ENCODE assay signal across 8 cellular contexts in genomic region chr1:197614916-197615692, GRCh38.
DNase-seq lines count a peak whose midpoint lies in the region; ATAC-seq and TF ChIP-seq lines count a peak whose summit lies in the region.

No MANE protein-coding gene starts in this region.

- peak; percentile 75 for TF ChIP-seq CTCF in BJ (IDR thresholded peaks at IDR 0.05; ENCODE audit: insufficient read depth, low read depth, low read length)

- no peaks in the 10 kb centered on the region for H3K36me3 Mint-ChIP-seq in activated naive CD8-positive, alpha-beta T cell treated with anti-CD3 and anti-CD28 coated beads for 36 hours

- no peaks in the 10 kb centered on the region for H3K9me3 Mint-ChIP-seq in activated naive CD8-positive, alpha-beta T cell treated with anti-CD3 and anti-CD28 coated beads for 36 hours

- H3K4me3 ChIP-seq in BJ (ENCODE audit: low read depth, low read length) = no peak overlapping the region
- H3K4me3 ChIP-seq in iPS DF 6.9 (ENCODE audit: low read length) = no peak overlapping the region

- POLR2A ChIA-PET in BJ (lab: Charles Lee) = no interaction called here

- H3K36me3 ChIP-seq in BJ (ENCODE audit: control insufficient read depth, insufficient read depth, low read length) (no peaks in the 10 kb centered on the region), iPS DF 6.9 (ENCODE audit: control insufficient read depth, insufficient read depth, low read length) (no peaks in the 10 kb centered on the region)

- H3K27ac ChIP-seq in iPS DF 6.9 (ENCODE audit: low read length) = no peak overlapping the region

- no peaks in the 10 kb centered on the region for H3K27me3 Mint-ChIP-seq in activated naive CD8-positive, alpha-beta T cell treated with anti-CD3 and anti-CD28 coated beads for 36 hours

- no peaks in the 10 kb centered on the region for H3K9me3 ChIP-seq in iPS DF 6.9 (ENCODE audit: control insufficient read depth, insufficient read depth, low read length)

- H3K27me3 ChIP-seq in BJ (ENCODE audit: control insufficient read depth, insufficient read depth, low read length) = no peaks in the 10 kb centered on the region
- H3K27me3 ChIP-seq in iPS DF 6.9 (ENCODE audit: control insufficient read depth, insufficient read depth, low read length) = no peaks in the 10 kb centered on the region

- H3K4me1 Mint-ChIP-seq in activated naive CD8-positive, alpha-beta T cell treated with anti-CD3 and anti-CD28 coated beads for 36 hours = no peaks in the 10 kb centered on the region

- H3K27ac Mint-ChIP-seq in activated naive CD8-positive, alpha-beta T cell treated with anti-CD3 and anti-CD28 coated beads for 36 hours = no peak overlapping the region

- no CpG with 5 or more reads among the region's 3 CpGs for WGBS in iPS DF 6.9 (ENCODE audit: insufficient coverage, insufficient read length)

- DNase-seq in BJ (ENCODE audit: low read depth) (peak; percentile 1), NCI-H446 treated with DMSO at 0.1 percent for 48 hours (lab: John Stamatoyannopoulos, UW) (peak; percentile 31), iPS DF 6.9 (ENCODE audit: low read depth, low spot score) (peak; percentile 18), germinal center (ENCODE audit: low spot score) (no peak)
- DNase-seq in activated naive CD8-positive, alpha-beta T cell treated with anti-CD3 and anti-CD28 coated beads for 36 hours = peak; percentile 4
- DNase-seq in stimulated activated CD8-positive, alpha-beta memory T cell treated with anti-CD3 and anti-CD28 coated beads, Interleukin-4, amount 100 ng/mL, for 48 hours = peak; percentile 36

- ATAC-seq in GM18498 (IDR thresholded peaks at IDR 0.05; ENCODE audit: unreplicated experiment) (peak; percentile 86), HG02981 (IDR thresholded peaks at IDR 0.05; ENCODE audit: unreplicated experiment) (peak; percentile 86)

- CTCF ChIA-PET in BJ (lab: Yijun Ruan, JAX) = interaction anchor here (0.7 to 3.2 kb wide), 16 partner anchors 10 to 850 kb away, joined by 3 to 26 read pairs (median 4); no protein-coding TSS in a partner anchor

- H3K4me3 Mint-ChIP-seq in activated naive CD8-positive, alpha-beta T cell treated with anti-CD3 and anti-CD28 coated beads for 36 hours = no peak overlapping the region

- no peaks in the 10 kb centered on the region for H3K4me1 ChIP-seq in iPS DF 6.9 (ENCODE audit: control insufficient read depth, insufficient read depth, low read length)
